Comparison of ENCODE assay signal across 1 cellular context in genomic region chr1:202967684-202968281, GRCh38.
TF ChIP-seq lines count a peak whose summit lies in the region.

No MANE protein-coding gene starts in this region.

TF ChIP-seq in HCT116, 20 proteins besides CTCF, POLR2A, EP300 and RAD21 (continued from another document):
- TF ChIP-seq ZBTB33 (IDR thresholded peaks at IDR 0.05; ENCODE audit: extremely low read depth, insufficient replicate concordance, low read length), result no peak
- TF ChIP-seq EZH2phosphoT487 (IDR thresholded peaks at IDR 0.05; ENCODE audit: borderline replicate concordance), result no peak
- TF ChIP-seq EGR1 (IDR thresholded peaks at IDR 0.05; ENCODE audit: low read depth), result no peak
- TF ChIP-seq SIN3A (IDR thresholded peaks at IDR 0.05; ENCODE audit: low read depth), result no peak
- TF ChIP-seq REST (IDR thresholded peaks at IDR 0.05; ENCODE audit: low read depth), result no peak
- no peak for TF ChIP-seq MAX (IDR thresholded peaks at IDR 0.05)
